In genomic region chr2:227163445-227163997, GRCh38 we compare ENCODE assay signal across 8 cellular contexts. TPM values are rescaled to one million over a fixed set of nuclear protein-coding genes. Genes with fewer than 3 reads are reported as not detected.
DNase-seq lines count a peak whose midpoint lies in the region; ATAC-seq and TF ChIP-seq lines count a peak whose summit lies in the region.

No MANE protein-coding gene starts in this region.

- 1% methylated on average over 10 of the region's 20 CpGs for WGBS in right lobe of liver (ENCODE audit: insufficient coverage, low coverage, low lambda C conversion rate, missing lambda C conversion rate)
- 0 to 1% methylated on average over 20 of the region's 20 CpGs for WGBS in aorta, 2 donors

- peak overlapping the region; percentile 55; the same call in 1 of the 2 replicates for H3K9ac ChIP-seq in ES-I3 (ENCODE audit: low read depth, low read length)

- ATAC-seq in GM19463 (IDR thresholded peaks at IDR 0.05; ENCODE audit: unreplicated experiment) (peak; percentile 52), HG03442 (IDR thresholded peaks at IDR 0.05; ENCODE audit: unreplicated experiment) (peak; percentile 64), right lobe of liver (peak in 3 of 4 donors; percentile 8 to 42 (median 24)), aorta (ENCODE audit: low FRiP score) (peak; percentile 12)

- intact Hi-C loops in right lobe of liver (cut with DNase I) (no loop called here), aorta (cut with DNase I) (no loop called here)

- no peak for DNase-seq in brain microvascular endothelial cell
- no peak for DNase-seq in right lobe of liver
- peak in 1 of 2 donors; percentile 45 for DNase-seq in aorta
- DNase-seq in activated CD4-positive, alpha-beta T cell treated with anti-CD3 and anti-CD28 coated beads for 1 hour, result no peak
- DNase-seq in NOMO-1 (lab: John Stamatoyannopoulos, UW; ENCODE audit: unreplicated experiment in 2 of 2), result no peak

- H3K4me1 ChIP-seq in ES-I3 (ENCODE audit: insufficient read depth, low read length) (no peaks in the 10 kb centered on the region), right lobe of liver (no peaks in the 10 kb centered on the region), aorta (ENCODE audit: control insufficient read depth in 1 of 2, insufficient read depth in 2 of 2, low read length in 2 of 2) (no peaks in the 10 kb centered on the region)

- no peaks in the 10 kb centered on the region for H3K27me3 ChIP-seq in brain microvascular endothelial cell (replicated peaks)
- no peaks in the 10 kb centered on the region for H3K27me3 ChIP-seq in right lobe of liver
- no peaks in the 10 kb centered on the region for H3K27me3 ChIP-seq in aorta (ENCODE audit: control insufficient read depth in 1 of 2, insufficient read depth in 2 of 2, low read length in 1 of 2)

- TF ChIP-seq CTCF in brain microvascular endothelial cell (IDR thresholded peaks at IDR 0.05; ENCODE audit: low read depth, low read length, missing control alignments) (no peak), right lobe of liver (IDR thresholded peaks at IDR 0.05) (no peak)

- H3K4me3 ChIP-seq in brain microvascular endothelial cell (ENCODE audit: low read depth, low read length), result peak overlapping the region; percentile 56
- peak overlapping the region; percentile 49 to 58 (median 56) for H3K4me3 ChIP-seq in right lobe of liver
- peak overlapping the region; percentile 65 to 81 for H3K4me3 ChIP-seq in aorta (ENCODE audit: low read length in 2 of 2)

- no peak for TF ChIP-seq POLR2A in right lobe of liver (IDR thresholded peaks at IDR 0.05)

- in situ Hi-C loops in brain microvascular endothelial cell (cut with HindIII; ENCODE audit: low pct_ligation_motif_present, low sequenced_read_pairs), result no loop called here

- H3K36me3 ChIP-seq in ES-I3 (ENCODE audit: insufficient read depth, low read length) (no peaks in the 10 kb centered on the region), brain microvascular endothelial cell (replicated peaks) (no peaks in the 10 kb centered on the region), right lobe of liver (no peaks in the 10 kb centered on the region), aorta (ENCODE audit: control insufficient read depth in 1 of 2, insufficient read depth in 2 of 2, low read length in 1 of 2) (no peaks in the 10 kb centered on the region)

- H3K27ac ChIP-seq in brain microvascular endothelial cell (no peak overlapping the region), right lobe of liver (peak overlapping the region in 1 of 3 donors; percentile 56), aorta (ENCODE audit: low read depth in 1 of 2, low read length in 2 of 2) (peak overlapping the region in 1 of 2 donors; percentile 38)

- H3K9me3 ChIP-seq in ES-I3 (ENCODE audit: control insufficient read depth, insufficient read depth, low read length) (no peaks in the 10 kb centered on the region), right lobe of liver (no peaks in the 10 kb centered on the region), aorta (ENCODE audit: control insufficient read depth, low read length) (no peaks in the 10 kb centered on the region)

RNA-seq across cellular contexts. Expression of gene COL4A4, which starts 0.5 kb away (rescaled TPM):
- 1 to 10 TPM in 5 of 6 experiments, under 1 TPM in 1; 0.86 to 2.4 (median 1.8) TPM for total RNA-seq in right lobe of liver
- total RNA-seq in aorta, result 10 to 100 TPM; 14.1 to 15.8 TPM
- 10 to 100 TPM in 1 of 2 donors, 1 to 10 TPM in 1; 2.3 to 14.9 TPM for polyA plus RNA-seq in aorta

RNA-seq across cellular contexts. Expression of gene COL4A3, which starts 0.9 kb away (rescaled TPM):
- total RNA-seq in right lobe of liver (1 to 10 TPM in 3 of 6 experiments, under 1 TPM in 3; 0.12 to 1.6 (median 0.73) TPM), aorta (10 to 100 TPM; 11.4 to 17.8 TPM)
- polyA plus RNA-seq in aorta, result 10 to 100 TPM in 1 of 2 donors, 1 to 10 TPM in 1; 2.8 to 22.7 TPM

Comparison
In these comparisons a context has a peak if more than half of its experiments do, and no peak if none do; other contexts are left out.
1. ATAC-seq: peak in every context shown above with its lines; median percentile 64 in HG03442; 52 in GM19463; 24 in right lobe of liver; 12 in aorta.
2. RNA of gene COL4A4, which starts 0.5 kb away (total RNA-seq): 14.1 to 15.8 TPM in aorta; 0.86 to 2.4 TPM in right lobe of liver; every median in the first group is over 4 times any median in the second.
3. RNA of gene COL4A3, which starts 0.9 kb away (total RNA-seq): 11.4 to 17.8 TPM in aorta; 0.12 to 1.6 TPM in right lobe of liver; every median in the first group is over 4 times any median in the second.
4. Peak in every context shown above with its lines, with median percentiles within 50 percentile points of each other: H3K4me3 ChIP-seq.